35 cellular contexts compared by ENCODE assay signal in the genomic region with DNA sequence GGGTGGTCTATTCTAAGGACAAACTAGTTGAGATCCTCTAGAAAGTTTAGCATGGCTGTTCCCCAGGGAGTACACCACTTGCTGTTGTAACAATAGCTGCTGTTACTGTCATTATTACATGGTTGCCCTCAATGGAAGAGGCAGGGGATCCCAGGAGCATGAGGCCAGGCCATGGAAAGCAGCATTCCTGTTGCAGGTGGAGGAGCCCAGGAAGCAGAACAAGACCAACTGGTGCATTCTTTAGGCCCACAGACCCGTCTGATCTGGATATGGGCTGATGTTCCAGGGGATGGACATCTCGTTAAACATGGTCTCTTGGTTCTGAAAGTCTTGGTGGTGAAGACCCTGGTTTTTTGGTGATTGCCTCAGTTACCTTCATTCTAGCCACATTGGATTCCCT.
"Had no signal": no experiment of that assay in that cellular context is flagged by ENCODE, and none has a peak within 500 bp of the region (broad histone marks: within the 10 kb centered on the region; RNA-seq: fewer than 3 reads in every experiment).

No MANE protein-coding gene starts in this region.

- H3K27ac ChIP-seq: adrenal gland, body of pancreas, brain microvascular endothelial cell, breast epithelium, VCaP had no signal

- H3K27me3 ChIP-seq: adrenal gland, body of pancreas, brain microvascular endothelial cell, breast epithelium had no signal

- H3K4me1 ChIP-seq: adrenal gland, body of pancreas, breast epithelium had no signal

- H3K36me3 Mint-ChIP-seq: activated CD4-positive, alpha-beta memory T cell treated with anti-CD3 and anti-CD28 coated beads for 36 hours; activated naive CD4-positive, alpha-beta T cell treated with anti-CD3 and anti-CD28 coated beads, Interleukin-2, amount 50 U/mL, for 72 hours; activated naive CD8-positive, alpha-beta T cell treated with anti-CD3 and anti-CD28 coated beads for 36 hours had no signal

- H3K27me3 Mint-ChIP-seq: activated CD4-positive, alpha-beta T cell treated with anti-CD3 and anti-CD28 coated beads, Interleukin-2, amount 10 ng/mL, durations not matched to agents 24 days and 14 days had no signal

- DNase-seq: activated B cell treated with CpG ODN at 0.5 μM for 24 hours; activated CD4-positive, alpha-beta memory T cell treated with anti-CD3 and anti-CD28 coated beads for 36 hours; activated CD4-positive, alpha-beta T cell treated with anti-CD3 and anti-CD28 coated beads for 4 hours; activated CD4-positive, alpha-beta T cell treated with anti-CD3 and anti-CD28 coated beads, Interleukin-2, amount 10 ng/mL, durations not matched to agents 24 days and 14 days; activated CD4-positive, alpha-beta T cell treated with anti-CD3 and anti-CD28 coated beads, Interleukin-2, amount 50 U/mL, for 1 hour; activated CD4-positive, alpha-beta T cell treated with anti-CD3 and anti-CD28 coated beads, Interleukin-2, amount 50 U/mL, for 4 hours; activated CD4-positive, CD25-positive, alpha-beta regulatory T cell treated with anti-CD3 and anti-CD28 coated beads, Interleukin-2, amount 50 U/mL, for 72 hours; activated CD8-positive, alpha-beta memory T cell treated with anti-CD3 and anti-CD28 coated beads, Interleukin-2, amount 50 U/mL, for 4 hours; activated CD8-positive, alpha-beta T cell treated with anti-CD3 and anti-CD28 coated beads for 36 hours; activated effector memory CD4-positive, alpha-beta T cell treated with anti-CD3 and anti-CD28 coated beads, Interleukin-2, amount 50 U/mL, for 16 hours; activated gamma-delta T cell treated with Interleukin-2 at 50 U/mL for 16 hours; activated naive CD4-positive, alpha-beta T cell; activated naive CD4-positive, alpha-beta T cell treated with anti-CD3 and anti-CD28 coated beads for 36 hours; activated naive CD4-positive, alpha-beta T cell treated with anti-CD3 and anti-CD28 coated beads, Interleukin-2, amount 50 U/mL, for 16 hours; activated naive CD8-positive, alpha-beta T cell treated with anti-CD3 and anti-CD28 coated beads for 36 hours; activated T-cell treated with anti-CD3 and anti-CD28 coated beads for 4 hours; activated T-cell treated with anti-CD3 and anti-CD28 coated beads, Interleukin-2, amount 50 U/mL, for 1 hour; activated T-cell treated with anti-CD3 and anti-CD28 coated beads, Interleukin-2, amount 50 U/mL, for 4 hours; activated T-cell treated with anti-CD3 and anti-CD28 coated beads, Interleukin-2, amount 50 U/mL, for 72 hours; adrenal gland; amniotic stem cell; aorta; body of pancreas; brain microvascular endothelial cell; central memory CD4-positive, alpha-beta T cell; T-helper 1 cell; T-helper 2 cell; T-helper 9 cell had no signal

- H3K27ac Mint-ChIP-seq: activated B cell treated with CpG ODN at 0.5 μM for 24 hours; activated CD4-positive, alpha-beta memory T cell treated with anti-CD3 and anti-CD28 coated beads for 36 hours; activated CD4-positive, alpha-beta T cell treated with anti-CD3 and anti-CD28 coated beads, Interleukin-2, amount 10 ng/mL, durations not matched to agents 24 days and 14 days; activated CD8-positive, alpha-beta T cell treated with anti-CD3 and anti-CD28 coated beads for 36 hours; activated naive CD4-positive, alpha-beta T cell treated with anti-CD3 and anti-CD28 coated beads for 36 hours; activated naive CD4-positive, alpha-beta T cell treated with anti-CD3 and anti-CD28 coated beads, Interleukin-2, amount 50 U/mL, for 72 hours; activated naive CD8-positive, alpha-beta T cell treated with anti-CD3 and anti-CD28 coated beads for 36 hours; activated T-cell treated with anti-CD3 and anti-CD28 coated beads, Interleukin-2, amount 50 U/mL, for 72 hours; activated T-helper 1 cell treated with anti-CD3 and anti-CD28 coated beads, Interleukin-12 subunit alpha, Interleukin-12 subunit beta, Interleukin-2, Interleukin-4 antibody, amounts not matched to agents 30 ng/mL and 10 ng/mL and 1 ng/mL, durations not matched to agents 14 hours and 24 hours and 36 hours; activated T-helper 17 cell treated with anti-CD3 and anti-CD28 coated beads, Interleukin-2, amount 50 U/mL, for 72 hours; T-helper 1 cell treated with Interleukin-12 subunit alpha and Interleukin-12 subunit beta and Interleukin-4 antibody, amounts not matched to agents 30 μg/mL and 1 μg/mL, for 36 hours; T-helper 2 cell treated with Interferon-gamma antibody and Interleukin-4, amounts not matched to agents 5 μg/mL and 100 μg/mL, for 36 hours had no signal

- H3K4me3 ChIP-seq: adrenal gland, body of pancreas, breast epithelium had no signal

- H3K4me3 Mint-ChIP-seq: activated B cell treated with CpG ODN at 0.5 μM for 24 hours; activated CD4-positive, alpha-beta memory T cell treated with anti-CD3 and anti-CD28 coated beads for 36 hours; activated CD4-positive, alpha-beta T cell treated with anti-CD3 and anti-CD28 coated beads, Interleukin-2, amount 10 ng/mL, durations not matched to agents 24 days and 14 days; activated CD8-positive, alpha-beta T cell treated with anti-CD3 and anti-CD28 coated beads for 36 hours; activated naive CD4-positive, alpha-beta T cell treated with anti-CD3 and anti-CD28 coated beads for 36 hours; activated naive CD8-positive, alpha-beta T cell treated with anti-CD3 and anti-CD28 coated beads for 36 hours; activated T-cell treated with anti-CD3 and anti-CD28 coated beads, Interleukin-2, amount 50 U/mL, for 4 hours; activated T-cell treated with anti-CD3 and anti-CD28 coated beads, Interleukin-2, amount 50 U/mL, for 72 hours; activated T-helper 1 cell treated with anti-CD3 and anti-CD28 coated beads, Interleukin-12 subunit alpha, Interleukin-12 subunit beta, Interleukin-2, Interleukin-4 antibody, amounts not matched to agents 30 ng/mL and 10 ng/mL and 1 ng/mL, durations not matched to agents 14 hours and 24 hours and 36 hours; activated T-helper 17 cell treated with anti-CD3 and anti-CD28 coated beads, Interleukin-2, amount 50 U/mL, for 72 hours; T-helper 1 cell treated with Interleukin-12 subunit alpha and Interleukin-12 subunit beta and Interleukin-4 antibody, amounts not matched to agents 30 μg/mL and 1 μg/mL, for 36 hours; T-helper 2 cell treated with Interferon-gamma antibody and Interleukin-4, amounts not matched to agents 5 μg/mL and 100 μg/mL, for 36 hours had no signal

- H3K4me1 Mint-ChIP-seq: activated B cell treated with CpG ODN at 0.5 μM for 24 hours; activated CD4-positive, alpha-beta T cell treated with anti-CD3 and anti-CD28 coated beads, Interleukin-2, amount 10 ng/mL, durations not matched to agents 24 days and 14 days; activated naive CD8-positive, alpha-beta T cell treated with anti-CD3 and anti-CD28 coated beads for 36 hours; activated T-helper 17 cell treated with anti-CD3 and anti-CD28 coated beads, Interleukin-2, amount 50 U/mL, for 72 hours had no signal

- H3K9me3 Mint-ChIP-seq: activated B cell treated with CpG ODN at 0.5 μM for 24 hours; activated CD4-positive, alpha-beta memory T cell treated with anti-CD3 and anti-CD28 coated beads for 36 hours; activated CD4-positive, alpha-beta T cell treated with anti-CD3 and anti-CD28 coated beads, Interleukin-2, amount 10 ng/mL, durations not matched to agents 24 days and 14 days; activated CD8-positive, alpha-beta T cell treated with anti-CD3 and anti-CD28 coated beads for 36 hours; activated naive CD4-positive, alpha-beta T cell treated with anti-CD3 and anti-CD28 coated beads for 36 hours; activated naive CD8-positive, alpha-beta T cell treated with anti-CD3 and anti-CD28 coated beads for 36 hours; activated T-cell treated with anti-CD3 and anti-CD28 coated beads, Interleukin-2, amount 50 U/mL, for 4 hours; activated T-helper 1 cell treated with anti-CD3 and anti-CD28 coated beads, Interleukin-12 subunit alpha, Interleukin-12 subunit beta, Interleukin-2, Interleukin-4 antibody, amounts not matched to agents 30 ng/mL and 10 ng/mL and 1 ng/mL, durations not matched to agents 14 hours and 24 hours and 36 hours; activated T-helper 17 cell treated with anti-CD3 and anti-CD28 coated beads, Interleukin-2, amount 50 U/mL, for 72 hours; T-helper 1 cell treated with Interleukin-12 subunit alpha and Interleukin-12 subunit beta and Interleukin-4 antibody, amounts not matched to agents 30 μg/mL and 1 μg/mL, for 36 hours; T-helper 2 cell treated with Interferon-gamma antibody and Interleukin-4, amounts not matched to agents 5 μg/mL and 100 μg/mL, for 36 hours had no signal

- H3K9me3 ChIP-seq: adrenal gland, body of pancreas, breast epithelium had no signal

- H3K36me3 ChIP-seq: adrenal gland, brain microvascular endothelial cell, breast epithelium had no signal
